ENCODE assay signal across 21 cellular contexts in genomic region chr13:27411393-27411792, GRCh38. TPM values are rescaled to one million over a fixed set of nuclear protein-coding genes. Genes with fewer than 3 reads are reported as not detected.
A peak's percentile ranks its signal among the peaks of the same experiment; 100 is the strongest.
DNase-seq lines count a peak whose midpoint lies in the region; ATAC-seq and TF ChIP-seq lines count a peak whose summit lies in the region.
"Had no signal": no experiment of that assay in that cellular context is flagged by ENCODE, and none has a peak within 500 bp of the region (broad histone marks: within the 10 kb centered on the region; RNA-seq: fewer than 3 reads in every experiment).

No MANE protein-coding gene starts in this region.

- H2BK120ac ChIP-seq in mesendoderm (ENCODE audit: low read depth, low read length) = no peak overlapping the region

- no peaks in the 10 kb centered on the region for H3K79me2 ChIP-seq in mesendoderm (ENCODE audit: control insufficient read depth, insufficient read depth, low read length)

- H3K4me1 ChIP-seq in mesendoderm (ENCODE audit: control insufficient read depth, low read depth, low read length) = no peaks in the 10 kb centered on the region
- H3K4me1 ChIP-seq: A549 had no signal

- no peaks in the 10 kb centered on the region for H3K79me1 ChIP-seq in mesendoderm (ENCODE audit: low read length)

- no peak overlapping the region for H4K5ac ChIP-seq in mesendoderm (ENCODE audit: low read length)

- H3K27me3 Mint-ChIP-seq in T-helper 17 cell = peaks cover 39% of the 10 kb centered on the region
- peaks cover 43 to 55% of the 10 kb centered on the region in 2 donors for H3K27me3 Mint-ChIP-seq in effector memory CD8-positive, alpha-beta T cell

- no peak overlapping the region for H3K4ac ChIP-seq in mesendoderm (ENCODE audit: low read depth, low read length)

- no peaks in the 10 kb centered on the region for H3K9me3 Mint-ChIP-seq in effector memory CD8-positive, alpha-beta T cell
- H3K9me3 Mint-ChIP-seq: CD4-positive, alpha-beta T cell; CD8-positive, alpha-beta T cell had no signal

- no peak overlapping the region for H3K18ac ChIP-seq in mesendoderm (ENCODE audit: low read length)

- no peak overlapping the region for H3K56ac ChIP-seq in mesendoderm (ENCODE audit: low read length)

- H3K27me3 ChIP-seq in mesendoderm (ENCODE audit: insufficient read depth, low read length, poor library complexity) = no peaks in the 10 kb centered on the region
- H3K27me3 ChIP-seq: BLaER1 treated with 17β-estradiol and CSF1 and Interleukin-3, amounts not matched to agents 10 nM and 100 nM had no signal

- no peaks in the 10 kb centered on the region for H3K36me3 ChIP-seq in mesendoderm (ENCODE audit: control insufficient read depth, insufficient read depth, low read length)
- H3K36me3 ChIP-seq: BLaER1 treated with 17β-estradiol and CSF1 and Interleukin-3, amounts not matched to agents 10 nM and 100 nM had no signal

- no peak overlapping the region for H3K9ac ChIP-seq in mesendoderm (ENCODE audit: low read length)
- H3K9ac ChIP-seq: BLaER1 treated with 17β-estradiol and CSF1 and Interleukin-3, amounts not matched to agents 10 nM and 100 nM had no signal

- H3K4me3 Mint-ChIP-seq in T-helper 17 cell = no peak overlapping the region
- no peak overlapping the region for H3K4me3 Mint-ChIP-seq in effector memory CD8-positive, alpha-beta T cell
- H3K4me3 Mint-ChIP-seq: B cell; CD4-positive, alpha-beta T cell; CD8-positive, alpha-beta T cell had no signal

- POLR2A ChIA-PET in GM10248 (lab: Yijun Ruan, JAX) = no interaction called here

- H3K27ac ChIP-seq in mesendoderm (ENCODE audit: low read depth, low read length) (no peak overlapping the region), substantia nigra (ENCODE audit: low read depth, low read length, poor library complexity, severe bottlenecking) (no peak overlapping the region)
- H3K27ac ChIP-seq: 22Rv1; A549; BLaER1 treated with 17β-estradiol and CSF1 and Interleukin-3, amounts not matched to agents 10 nM and 100 nM; C4-2B had no signal

- peaks cover 9% of the 10 kb centered on the region for H3K4me1 Mint-ChIP-seq in T-helper 17 cell
- H3K4me1 Mint-ChIP-seq in effector memory CD8-positive, alpha-beta T cell (ENCODE audit: low read depth in 2 of 2) = peaks cover 0 to 3% of the 10 kb centered on the region in 2 donors

- H3K9me3 ChIP-seq in T-helper 17 cell (ENCODE audit: control insufficient read depth, low read length, poor library complexity, severe bottlenecking) = no peaks in the 10 kb centered on the region
- H3K9me3 ChIP-seq: A549, Caco-2 had no signal

- H3K27ac Mint-ChIP-seq in T-helper 17 cell = no peak overlapping the region
- H3K27ac Mint-ChIP-seq in effector memory CD8-positive, alpha-beta T cell = no peak overlapping the region
- H3K27ac Mint-ChIP-seq: B cell; CD4-positive, alpha-beta T cell; CD8-positive, alpha-beta T cell had no signal

- H3K36me3 Mint-ChIP-seq in T-helper 17 cell (ENCODE audit: low read depth) = peaks cover 3% of the 10 kb centered on the region
- H3K36me3 Mint-ChIP-seq in effector memory CD8-positive, alpha-beta T cell (ENCODE audit: insufficient read depth) = no peaks in the 10 kb centered on the region
- H3K36me3 Mint-ChIP-seq: CD8-positive, alpha-beta T cell had no signal

- ATAC-seq in T-helper 17 cell = peak; percentile 77
- peak; percentile 87 for ATAC-seq in effector memory CD8-positive, alpha-beta T cell (replicated peaks)
- ATAC-seq: A549; CD8-positive, alpha-beta T cell had no signal

- no peak overlapping the region for H4K8ac ChIP-seq in mesendoderm (ENCODE audit: low read depth, low read length)

- no peak overlapping the region for H3K23ac ChIP-seq in mesendoderm (ENCODE audit: low read length)

- WGBS in mesendoderm (ENCODE audit: extremely low coverage, insufficient coverage, low lambda C conversion rate) = no CpG with 5 or more reads among the region's 5 CpGs

- no peak overlapping the region for H2AK5ac ChIP-seq in mesendoderm (ENCODE audit: low read length)

- CTCF ChIA-PET in GM10248 (lab: Yijun Ruan, JAX) = interaction anchor here (1.6 kb wide), 1 partner anchor 415 kb away, joined by 5 read pairs; no protein-coding TSS in a partner anchor

- no peak for DNase-seq in T-helper 17 cell
- no peak for DNase-seq in effector memory CD8-positive, alpha-beta T cell
- peak; percentile 68 for DNase-seq in mesendoderm
- DNase-seq in GM10248 (ENCODE audit: extremely low spot score) = no peak
- no peak for DNase-seq in substantia nigra (lab: John Stamatoyannopoulos, UW)
- no peak for DNase-seq in foreskin fibroblast
- DNase-seq: AML-193; Caco-2; Calu3; CD4-positive, alpha-beta T cell; CD8-positive, alpha-beta T cell; DMS53; DMS79; DND-41; EL; GDM1 had no signal

- no peak overlapping the region for H2BK5ac ChIP-seq in mesendoderm (ENCODE audit: low read length)

- no peak overlapping the region for H3K4me3 ChIP-seq in mesendoderm (ENCODE audit: low read length)
- no peak overlapping the region for H3K4me3 ChIP-seq in foreskin fibroblast (ENCODE audit: low read depth in 1 of 2, low read length in 2 of 2)
- H3K4me3 ChIP-seq: A549; BLaER1 treated with 17β-estradiol and CSF1 and Interleukin-3, amounts not matched to agents 10 nM and 100 nM had no signal

- TF ChIP-seq CTCF in GM10248 (IDR thresholded peaks at IDR 0.05; ENCODE audit: control extremely low read depth, extremely low read depth, low read depth, missing control alignments) (no peak), foreskin fibroblast (IDR thresholded peaks at IDR 0.05; ENCODE audit: low read depth, low read length) (no peak)

- H3K4me2 ChIP-seq in mesendoderm (ENCODE audit: low read length) = no peak overlapping the region
- H3K4me2 ChIP-seq: A549; BLaER1 treated with 17β-estradiol and CSF1 and Interleukin-3, amounts not matched to agents 10 nM and 100 nM had no signal

- no peak overlapping the region for H2BK15ac ChIP-seq in mesendoderm (replicated peaks; ENCODE audit: low read depth)

RNA-seq across cellular contexts. Expression of gene GTF3A, which starts 13.0 kb away (rescaled TPM):
- 100 to 1,000 TPM; 164 to 171 TPM for total RNA-seq in T-helper 17 cell
- polyA plus RNA-seq in mesendoderm (2013, experiment 1 of 2) = 93.6 TPM
- 97.5 TPM for polyA plus RNA-seq in mesendoderm (2013, experiment 2 of 2)

RNA-seq across cellular contexts. Expression of gene MTIF3, which starts 39.0 kb away (rescaled TPM):
- 10 to 100 TPM; 33.2 to 38.3 TPM for total RNA-seq in T-helper 17 cell
- 58.2 TPM for polyA plus RNA-seq in mesendoderm (2013, experiment 1 of 2)
- 58.0 TPM for polyA plus RNA-seq in mesendoderm (2013, experiment 2 of 2)
